Comparison of ENCODE assay signal across 21 cellular contexts in genomic region chr6:72819609-72820008, GRCh38.
A peak's percentile ranks its signal among the peaks of the same experiment; 100 is the strongest.
DNase-seq lines count a peak whose midpoint lies in the region; ATAC-seq and TF ChIP-seq lines count a peak whose summit lies in the region.
"Had no signal": no experiment of that assay in that cellular context is flagged by ENCODE, and none has a peak within 500 bp of the region (broad histone marks: within the 10 kb centered on the region; RNA-seq: fewer than 3 reads in every experiment).

No MANE protein-coding gene starts in this region.

- CTCF ChIA-PET in PC-3 (lab: Charles Lee): no interaction called here

- H4K20me1 ChIP-seq in BLaER1 treated with 17β-estradiol and CSF1 and Interleukin-3, amounts not matched to agents 10 nM and 100 nM: peaks cover 0 to 27% (median 3%) of the 10 kb centered on the region in 11 experiments; a peak in 6 of 22 replicates
- no peaks in the 10 kb centered on the region for H4K20me1 ChIP-seq in PC-3 (ENCODE audit: low read length)

- no peak overlapping the region for H3K9ac ChIP-seq in BLaER1 treated with 17β-estradiol and CSF1 and Interleukin-3, amounts not matched to agents 10 nM and 100 nM
- H3K9ac ChIP-seq in PC-3 (ENCODE audit: low read length): no peak overlapping the region

- no peaks in the 10 kb centered on the region for H3K79me2 ChIP-seq in PC-3 (ENCODE audit: low read length)

- POLR2A ChIA-PET in PC-3 (lab: Charles Lee; ENCODE audit: unreplicated experiment): no interaction called here

- peaks cover 0 to 5% (median 0%) of the 10 kb centered on the region in 11 experiments; a peak in 1 of 22 replicates for H3K36me3 ChIP-seq in BLaER1 treated with 17β-estradiol and CSF1 and Interleukin-3, amounts not matched to agents 10 nM and 100 nM
- no peaks in the 10 kb centered on the region for H3K36me3 ChIP-seq in PC-3 (ENCODE audit: low read depth, low read length)
- H3K36me3 ChIP-seq: right atrium auricular region had no signal

- peak; percentile 11 for DNase-seq in Jurkat, Clone E6-1 (ENCODE audit: low read depth, low spot score)
- DNase-seq in PC-3 (peak; percentile 48), NCI-H524 treated with DMSO at 0.1 percent for 48 hours (lab: John Stamatoyannopoulos, UW) (no peak), NCI-H748 treated with DMSO at 0.1 percent for 48 hours (lab: John Stamatoyannopoulos, UW) (no peak), dorsolateral prefrontal cortex (no peak)
- DNase-seq: activated CD4-positive, alpha-beta memory T cell treated with anti-CD3 and anti-CD28 coated beads, Interleukin-2, amount 10 ng/mL, durations not matched to agents 7 days and 5 days; activated naive CD4-positive, alpha-beta T cell treated with Interleukin-2 at 50 U/mL for 16 hours; anterior cingulate cortex; CD4-positive, alpha-beta T cell; effector CD4-positive, alpha-beta T cell; NCI-H1436 treated with DMSO at 0.1 percent for 48 hours; NCI-H226; occipital lobe; SHP77; T-helper 2 cell; testis had no signal

- intact Hi-C loops in PC-3 (cut with micrococcal nuclease): loop anchor here (5.0 kb wide), 1 partner anchor 143 kb away; no protein-coding TSS in a partner anchor
- intact Hi-C loops in dorsolateral prefrontal cortex (cut with DNase I): no loop called here

- H3K9me2 ChIP-seq in PC-3 (replicated peaks; ENCODE audit: low read length): no peaks in the 10 kb centered on the region

- no peak overlapping the region for H3K4me3 ChIP-seq in BLaER1 treated with 17β-estradiol and CSF1 and Interleukin-3, amounts not matched to agents 10 nM and 100 nM
- no peak overlapping the region for H3K4me3 ChIP-seq in Jurkat, Clone E6-1 (ENCODE audit: low read length)
- H3K4me3 ChIP-seq in PC-3 (ENCODE audit: low read length) (no peak overlapping the region), dorsolateral prefrontal cortex (no peak overlapping the region)
- H3K4me3 ChIP-seq: right atrium auricular region, testis had no signal

- H3F3A ChIP-seq in PC-3 (ENCODE audit: low read length, unreplicated experiment): no peaks in the 10 kb centered on the region

- H2AFZ ChIP-seq in PC-3 (ENCODE audit: low read length): no peak overlapping the region

- peak overlapping the region in 10 of 11 experiments; percentile 14 to 54 (median 34); a peak in 14 of 22 replicates for H3K4me2 ChIP-seq in BLaER1 treated with 17β-estradiol and CSF1 and Interleukin-3, amounts not matched to agents 10 nM and 100 nM
- no peak overlapping the region for H3K4me2 ChIP-seq in PC-3 (ENCODE audit: low read length)

- H3K4me1 ChIP-seq in BLaER1 treated with 17β-estradiol and CSF1 and Interleukin-3, amounts not matched to agents 10 nM and 100 nM: peaks cover 8 to 24% (median 16%) of the 10 kb centered on the region in 10 experiments
- peaks cover 11% of the 10 kb centered on the region for H3K4me1 ChIP-seq in PC-3 (ENCODE audit: insufficient read depth, low read length)
- H3K4me1 ChIP-seq: right atrium auricular region, testis had no signal

- no peaks in the 10 kb centered on the region for H3K9me3 ChIP-seq in BLaER1 treated with 17β-estradiol and CSF1 and Interleukin-3, amounts not matched to agents 10 nM and 100 nM (replicated peaks in 1 of 11)
- no peaks in the 10 kb centered on the region for H3K9me3 ChIP-seq in PC-3 (ENCODE audit: low read length)
- H3K9me3 ChIP-seq: right atrium auricular region, testis had no signal

- ATAC-seq in PC-3: no peak
- peak; percentile 75 for ATAC-seq in esophagus mucosa
- no peak for ATAC-seq in GM18519 (IDR thresholded peaks at IDR 0.05; ENCODE audit: low FRiP score, unreplicated experiment)
- ATAC-seq: WTC11 had no signal

- H3K27me3 ChIP-seq in BLaER1 treated with 17β-estradiol and CSF1 and Interleukin-3, amounts not matched to agents 10 nM and 100 nM: no peaks in the 10 kb centered on the region
- H3K27me3 ChIP-seq in PC-3 (ENCODE audit: low read length) (no peaks in the 10 kb centered on the region), dorsolateral prefrontal cortex (no peaks in the 10 kb centered on the region)
- H3K27me3 ChIP-seq: right atrium auricular region, testis had no signal

- H3K27ac ChIP-seq in BLaER1 treated with 17β-estradiol and CSF1 and Interleukin-3, amounts not matched to agents 10 nM and 100 nM: no peak overlapping the region
- H3K27ac ChIP-seq in PC-3 (ENCODE audit: low read length) (no peak overlapping the region), dorsolateral prefrontal cortex (no peak overlapping the region)
- H3K27ac ChIP-seq: right atrium auricular region, testis had no signal

- TF ChIP-seq CTCF in PC-3 (conservative IDR thresholded peaks at IDR 0.05; ENCODE audit: low read depth, low read length) (no peak), dorsolateral prefrontal cortex (IDR thresholded peaks at IDR 0.05 in 54 of 56, conservative IDR thresholded peaks at IDR 0.05 in 2 of 56; ENCODE audit: low read depth in 1 of 56, partially characterized antibody in 56 of 56) (no peak)

- no TSS peak for BruUV-seq in PC-3 (replicated peaks; lab: Mats Ljungman, UMichigan)

Comparison
In these comparisons a context has a peak if more than half of its experiments do, and no peak if none do; other contexts are left out.
1. DNase-seq: peak in Jurkat, Clone E6-1 (single experiment) and PC-3 (single experiment); none in NCI-H524 treated with DMSO at 0.1 percent for 48 hours (single experiment), NCI-H748 treated with DMSO at 0.1 percent for 48 hours (single experiment) and dorsolateral prefrontal cortex (0 of 10).